Comparison of ENCODE assay signal across 1 cellular context in genomic region chr17:38730526-38731379, GRCh38.
TF ChIP-seq lines count a peak whose summit lies in the region.

No MANE protein-coding gene starts in this region.

TF ChIP-seq in HEK293, 187 proteins besides CTCF, POLR2A, EP300 and RAD21 (continued from another document and continues in another):
- TF ChIP-seq ZBTB26 (tag by site-specific recombination; optimal IDR thresholded peaks at IDR 0.05) (peak; percentile 40), KLF9 (tag by site-specific recombination; IDR thresholded peaks at IDR 0.05; ENCODE audit: low read depth) (peak; percentile 59; the same call in 1 of the 2 replicates), ZNF398 (tag by site-specific recombination; IDR thresholded peaks at IDR 0.05) (peak; percentile 32), ZBTB10 (tag by site-specific recombination; IDR thresholded peaks at IDR 0.05) (peak; percentile 66; the same call in 1 of the 2 replicates), ZNF416 (tag by site-specific recombination; IDR thresholded peaks at IDR 0.05) (no peak), ZNF121 (tag by site-specific recombination; IDR thresholded peaks at IDR 0.05) (no peak), ZFP3 (tag by site-specific recombination; IDR thresholded peaks at IDR 0.05; ENCODE audit: low read depth) (no peak), PATZ1 (tag by site-specific recombination; IDR thresholded peaks at IDR 0.05) (peak; percentile 95), ZNF707 (tag by site-specific recombination; IDR thresholded peaks at IDR 0.05) (no peak; the same call in 1 of the 2 replicates), FEZF1 (tag by site-specific recombination; IDR thresholded peaks at IDR 0.05) (peak; percentile 26; the same call in 1 of the 2 replicates), SALL2 (tag by site-specific recombination; IDR thresholded peaks at IDR 0.05; ENCODE audit: borderline replicate concordance) (no peak), GLI4 (tag by site-specific recombination; IDR thresholded peaks at IDR 0.05) (peak; percentile 81), ZNF138 (tag by site-specific recombination; IDR thresholded peaks at IDR 0.05; ENCODE audit: borderline replicate concordance) (no peak), ZNF639 (tag by site-specific recombination; IDR thresholded peaks at IDR 0.05) (0 out of 2 replicates have a peak, but pooled peaks have one; percentile 64), ZNF366 (tag by site-specific recombination; conservative IDR thresholded peaks at IDR 0.05) (peak; percentile 71), SP7 (tag by site-specific recombination; IDR thresholded peaks at IDR 0.05) (peak; percentile 84), ZBTB8A (tag by site-specific recombination; IDR thresholded peaks at IDR 0.05) (peak; percentile 87), REST (tag by site-specific recombination; IDR thresholded peaks at IDR 0.05) (no peak; the same call in 1 of the 2 replicates), ZBTB17 (tag by site-specific recombination; IDR thresholded peaks at IDR 0.05) (peak; percentile 72), RBAK (tag by site-specific recombination; IDR thresholded peaks at IDR 0.05) (no peak), SCRT2 (tag by site-specific recombination; IDR thresholded peaks at IDR 0.05) (no peak), ZFP69B (tag by site-specific recombination; IDR thresholded peaks at IDR 0.05) (peak; percentile 61; the same call in 1 of the 2 replicates), ZNF629 (tag by site-specific recombination; IDR thresholded peaks at IDR 0.05) (peak; percentile 33; the same call in 1 of the 2 replicates), SP2 (tag by site-specific recombination; IDR thresholded peaks at IDR 0.05) (peak; percentile 54), ZEB2 (tag by site-specific recombination; IDR thresholded peaks at IDR 0.05) (peak; percentile 77; the same call in 1 of the 2 replicates), ZBTB49 (tag by site-specific recombination; IDR thresholded peaks at IDR 0.05; ENCODE audit: low read depth) (no peak), KLF1 (tag by site-specific recombination; IDR thresholded peaks at IDR 0.05) (peak; percentile 32; the same call in 1 of the 2 replicates), ZBTB7A (tag by site-specific recombination; IDR thresholded peaks at IDR 0.05; ENCODE audit: low read depth) (peak; percentile 39; the same call in 1 of the 2 replicates), ZNF404 (tag by site-specific recombination; IDR thresholded peaks at IDR 0.05) (no peak), EGR2 (tag by site-specific recombination; IDR thresholded peaks at IDR 0.05; ENCODE audit: low read depth) (peak; percentile 83), ZNF423 (tag by site-specific recombination; IDR thresholded peaks at IDR 0.05) (peak; percentile 42), ZNF426 (tag by site-specific recombination; IDR thresholded peaks at IDR 0.05) (no peak), KLF17 (tag by site-specific recombination; IDR thresholded peaks at IDR 0.05) (peak; percentile 84), ZXDB (tag by site-specific recombination; IDR thresholded peaks at IDR 0.05) (peak; percentile 33; the same call in 1 of the 2 replicates), ZNF223 (tag by site-specific recombination; IDR thresholded peaks at IDR 0.05) (peak; percentile 88), WT1 (tag by site-specific recombination; IDR thresholded peaks at IDR 0.05) (peak; percentile 44; the same call in 1 of the 2 replicates), GLIS1 (tag by site-specific recombination; IDR thresholded peaks at IDR 0.05) (peak; percentile 85), ZNF747 (tag by site-specific recombination; IDR thresholded peaks at IDR 0.05) (no peak), ZNF274 (IDR thresholded peaks at IDR 0.05; ENCODE audit: low read length) (no peak), ZNF274 (tag by site-specific recombination; IDR thresholded peaks at IDR 0.05; ENCODE audit: borderline replicate concordance) (no peak), KLF7 (tag by site-specific recombination; IDR thresholded peaks at IDR 0.05; ENCODE audit: borderline replicate concordance) (peak; percentile 14; the same call in 1 of the 2 replicates), ZNF600 (tag by site-specific recombination; IDR thresholded peaks at IDR 0.05) (peak; percentile 95), BCL11B (tag by site-specific recombination; IDR thresholded peaks at IDR 0.05; ENCODE audit: low read depth) (peak; percentile 20; the same call in 1 of the 2 replicates)
